ENCODE assay signal across 23 cellular contexts in the genomic region with DNA sequence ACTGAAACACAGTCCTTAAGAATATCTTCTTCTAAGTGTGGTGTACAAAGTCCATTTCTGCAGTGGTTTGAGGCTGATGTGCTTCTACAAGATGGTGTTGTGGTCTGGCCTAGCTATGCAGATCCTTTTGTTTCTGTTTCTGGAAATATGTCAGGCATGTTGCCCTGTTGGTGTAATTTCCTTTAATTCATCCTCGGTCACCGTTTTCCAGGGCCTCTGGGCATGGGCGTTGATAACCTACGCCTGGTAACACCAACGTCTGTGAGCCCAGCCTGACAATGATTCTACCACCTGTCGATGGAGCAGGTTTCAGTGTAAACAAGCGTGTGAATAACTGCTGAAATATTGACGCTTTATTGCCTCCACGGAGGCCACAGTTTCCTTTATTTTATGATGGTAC. TPM values are rescaled to one million over a fixed set of nuclear protein-coding genes. Genes with fewer than 3 reads are reported as not detected.
DNase-seq lines count a peak whose midpoint lies in the region; ATAC-seq, FAIRE-seq and TF ChIP-seq lines count a peak whose summit lies in the region.
"Had no signal": no experiment of that assay in that cellular context is flagged by ENCODE, and none has a peak within 500 bp of the region (broad histone marks: within the 10 kb centered on the region; RNA-seq: fewer than 3 reads in every experiment).

No MANE protein-coding gene starts in this region.

- TF ChIP-seq CTCF in lower leg skin (IDR thresholded peaks at IDR 0.05), result no peak
- TF ChIP-seq CTCF in endothelial cell (IDR thresholded peaks at IDR 0.05; ENCODE audit: unreplicated experiment), result no peak

- H3K27ac Mint-ChIP-seq in endothelial cell (ENCODE audit: unreplicated experiment), result no peak overlapping the region
- H3K27ac Mint-ChIP-seq: activated CD4-positive, alpha-beta T cell treated with anti-CD3 and anti-CD28 coated beads, Interleukin-2, amount 10 ng/mL, durations not matched to agents 24 days and 14 days; CD4-positive, alpha-beta memory T cell; immature natural killer cell; naive thymus-derived CD8-positive, alpha-beta T cell; type B pancreatic cell had no signal

- H3K36me3 Mint-ChIP-seq in endothelial cell (ENCODE audit: low read depth, unreplicated experiment), result no peaks in the 10 kb centered on the region
- H3K36me3 Mint-ChIP-seq: CD4-positive, alpha-beta memory T cell had no signal

- FAIRE-seq in HTR-8/SVneo (lab: Jason Lieb, UNC), result no peak

- ATAC-seq in GM19328 (IDR thresholded peaks at IDR 0.05; ENCODE audit: unreplicated experiment), result no peak
- ATAC-seq: naive thymus-derived CD8-positive, alpha-beta T cell had no signal

- 53 to 57% methylated on average over 9 of the region's 9 CpGs for WGBS in lower leg skin, 2 donors

- H3K9me3 Mint-ChIP-seq in endothelial cell (ENCODE audit: unreplicated experiment), result no peaks in the 10 kb centered on the region
- H3K9me3 Mint-ChIP-seq: activated CD4-positive, alpha-beta T cell treated with anti-CD3 and anti-CD28 coated beads, Interleukin-2, amount 10 ng/mL, durations not matched to agents 24 days and 14 days; naive thymus-derived CD8-positive, alpha-beta T cell; type B pancreatic cell had no signal

- no peak for TF ChIP-seq POLR2A in lower leg skin (IDR thresholded peaks at IDR 0.05)

- H3K4me3 ChIP-seq in lower leg skin (ENCODE audit: low read depth, poor library complexity, severe bottlenecking), result no peak overlapping the region
- H3K4me3 ChIP-seq: adrenal gland, MG63, ovary had no signal

- intact Hi-C loops in lower leg skin (cut with DNase I; ENCODE audit: low total_unique reads), result no loop called here

- H3K4me3 Mint-ChIP-seq in endothelial cell (ENCODE audit: unreplicated experiment), result no peak overlapping the region
- H3K4me3 Mint-ChIP-seq: activated CD4-positive, alpha-beta T cell treated with anti-CD3 and anti-CD28 coated beads, Interleukin-2, amount 10 ng/mL, durations not matched to agents 24 days and 14 days; CD4-positive, alpha-beta memory T cell; immature natural killer cell; naive thymus-derived CD8-positive, alpha-beta T cell; type B pancreatic cell had no signal

- peaks cover 40% of the 10 kb centered on the region for H3K4me1 Mint-ChIP-seq in endothelial cell (ENCODE audit: unreplicated experiment)

- peaks cover 8% of the 10 kb centered on the region for H3K27me3 Mint-ChIP-seq in endothelial cell (ENCODE audit: unreplicated experiment)

- DNase-seq in NCI-H1092 treated with DMSO at 0.1 percent for 48 hours (lab: John Stamatoyannopoulos, UW) (peak; percentile 29), NCI-H345 treated with DMSO at 0.1 percent for 48 hours (lab: John Stamatoyannopoulos, UW; ENCODE audit: unreplicated experiment) (peak; percentile 19), astrocyte of the hippocampus (ENCODE audit: low read depth, low spot score) (peak; percentile 77), lower leg skin (ENCODE audit: low spot score in 2 of 2) (peak; percentile 6 to 17), HTR-8/SVneo (ENCODE audit: insufficient read length, low spot score) (no peak), endothelial cell (ENCODE audit: low spot score) (no peak), T-helper 1 cell (no peak)
- DNase-seq: activated CD4-positive, alpha-beta T cell treated with anti-CD3 and anti-CD28 coated beads, Interleukin-2, amount 10 ng/mL, durations not matched to agents 24 days and 14 days; activated effector memory CD4-positive, alpha-beta T cell treated with Interleukin-2 at 50 U/mL for 16 hours; adrenal gland; CD4-positive, alpha-beta memory T cell; cerebellar nuclear complex; DND-41; immature natural killer cell; MG63; naive thymus-derived CD8-positive, alpha-beta T cell; NCI-H2029; NK-92 treated with Interleukin-12 subunit alpha and Interleukin-12 subunit beta, amount 100 ng/mL, for 24 hours; ovary; stimulated activated CD4-positive, alpha-beta T cell treated with anti-CD3 and anti-CD28 coated beads, Interleukin-1b, Interleukin-23, amount 100 ng/mL, for 48 hours; stimulated activated naive CD4-positive, alpha-beta T cell had no signal

RNA-seq across cellular contexts. Expression of a gene that starts 33.3 kb away (rescaled TPM):
- total RNA-seq in lower leg skin (100 to 1,000 TPM; 137 to 213 (median 168) TPM), endothelial cell (ENCODE audit: unreplicated experiment) (306 TPM)

Comparison
In these comparisons a context has a peak if more than half of its experiments do, and no peak if none do; other contexts are left out.
1. DNase-seq: peak in NCI-H1092 treated with DMSO at 0.1 percent for 48 hours (single experiment), NCI-H345 treated with DMSO at 0.1 percent for 48 hours (single experiment), astrocyte of the hippocampus (single experiment) and lower leg skin (2 of 2); none in HTR-8/SVneo (single experiment), endothelial cell (single experiment) and T-helper 1 cell (0 of 5).